7 cellular contexts compared by ENCODE assay signal in the genomic region with DNA sequence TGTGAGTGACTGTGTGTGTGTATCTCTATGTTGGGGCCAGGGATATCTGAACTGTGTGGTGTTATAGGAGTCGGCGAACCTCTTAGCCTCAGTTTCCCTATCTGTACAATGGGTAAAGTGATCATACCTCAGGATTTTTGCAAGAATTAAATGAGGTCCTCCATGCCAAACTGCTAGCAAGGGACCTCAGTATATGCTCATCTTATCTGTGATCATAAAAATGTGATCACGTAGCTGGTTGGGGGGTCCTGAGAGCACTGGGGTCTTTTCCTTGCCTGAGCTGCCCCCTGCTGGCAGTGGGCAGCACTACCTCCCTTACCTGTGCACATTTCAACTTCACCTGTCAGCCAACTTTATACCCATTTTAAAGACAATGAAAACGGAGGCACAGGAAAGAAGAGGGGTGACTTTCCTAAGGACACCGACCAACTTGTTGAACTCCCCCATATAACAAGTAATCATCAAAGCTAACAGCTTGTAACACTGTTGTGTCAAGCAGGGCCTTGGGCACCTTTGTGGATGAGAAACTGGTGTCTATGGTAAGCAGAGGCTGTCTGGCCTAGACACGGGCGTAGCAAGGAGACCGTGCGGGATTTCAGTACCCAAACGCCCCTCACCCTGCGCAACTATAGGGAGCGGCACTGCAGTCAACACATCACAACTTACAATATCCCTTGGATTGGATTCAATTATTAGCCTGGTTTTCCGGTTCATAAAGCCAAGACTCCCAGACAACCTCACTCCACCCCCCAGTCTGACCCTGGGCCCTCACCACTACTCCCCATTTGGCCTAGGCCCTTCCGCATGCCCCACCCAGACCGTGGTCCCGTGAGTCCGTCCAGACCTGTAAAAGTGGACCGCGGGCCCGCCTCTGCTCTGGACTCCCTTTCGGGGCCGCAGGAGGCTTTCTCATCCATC. TPM values are rescaled to one million over a fixed set of nuclear protein-coding genes. Genes with fewer than 3 reads are reported as not detected.
DNase-seq lines count a peak whose midpoint lies in the region; ATAC-seq and TF ChIP-seq lines count a peak whose summit lies in the region.

No MANE protein-coding gene starts in this region.

- H3K27me3 Mint-ChIP-seq in activated B cell treated with CpG ODN at 0.5 μM for 24 hours, result no peaks in the 10 kb centered on the region

- peaks cover 22% of the 10 kb centered on the region for H3K4me1 Mint-ChIP-seq in activated B cell treated with CpG ODN at 0.5 μM for 24 hours

- ATAC-seq in activated B cell treated with CpG ODN at 0.5 μM for 24 hours (ENCODE audit: low read depth), result no peak
- no peak for ATAC-seq in GM21529 (IDR thresholded peaks at IDR 0.05; ENCODE audit: unreplicated experiment)

- H3K9me3 Mint-ChIP-seq in activated B cell treated with CpG ODN at 0.5 μM for 24 hours, result no peaks in the 10 kb centered on the region

- H3K27ac ChIP-seq in muscle layer of duodenum (ENCODE audit: low read length), result peak overlapping the region; percentile 91

- intact Hi-C loops in activated B cell treated with CpG ODN at 0.5 μM for 24 hours (cut with micrococcal nuclease), result loop anchor here (1.0 kb wide), 2 partner anchors 49 to 71 kb away; no protein-coding TSS in a partner anchor

- H3K27ac Mint-ChIP-seq in activated B cell treated with CpG ODN at 0.5 μM for 24 hours, result peak overlapping the region; percentile 69

- in situ Hi-C loops in G401 (cut with HindIII; ENCODE audit: low sequenced_read_pairs), result no loop called here
- in situ Hi-C loops in KBM-7 (cut with MboI; ENCODE audit: low pct_unique_long_range_greater_than_20kb, low sequenced_read_pairs), result no loop called here

- H3K9me3 ChIP-seq in muscle layer of duodenum (ENCODE audit: control insufficient read depth in 1 of 2, low read length in 2 of 2), result no peaks in the 10 kb centered on the region

- CTCF ChIA-PET in activated B cell treated with CpG ODN at 0.5 μM for 24 hours (lab: Charles Lee), result interaction anchor here (1.0 to 3.8 kb wide), 14 partner anchors 10 to 199 kb away, joined by 3 to 27 read pairs (median 6); a partner anchor contains a TSS

- H3K36me3 Mint-ChIP-seq in activated B cell treated with CpG ODN at 0.5 μM for 24 hours (ENCODE audit: low read depth), result peaks cover 20% of the 10 kb centered on the region

- DNase-seq in G401 (ENCODE audit: low spot score) (peak; percentile 23), KBM-7 (peak; percentile 53), activated B cell treated with CpG ODN at 0.5 μM for 24 hours (peak; percentile 27), epithelial cell of proximal tubule (ENCODE audit: low read depth) (peak; percentile 4)
- DNase-seq in stimulated activated naive CD4-positive, alpha-beta T cell treated with Interleukin-2 at 50 U/mL for 16 hours (lab: John Stamatoyannopoulos, UW), result no peak

- H3K4me3 Mint-ChIP-seq in activated B cell treated with CpG ODN at 0.5 μM for 24 hours, result peak overlapping the region; percentile 90

- POLR2A ChIA-PET in activated B cell treated with CpG ODN at 0.5 μM for 24 hours (lab: Charles Lee), result interaction anchor here (0.6 to 2.4 kb wide), 13 partner anchors 10 to 199 kb away, joined by 3 to 63 read pairs (median 11); a partner anchor contains a TSS

- H3K4me1 ChIP-seq in muscle layer of duodenum (ENCODE audit: control insufficient read depth in 1 of 2, insufficient read depth in 2 of 2, low read length in 2 of 2), result peaks cover 0 to 15% of the 10 kb centered on the region in 2 donors

- H3K4me3 ChIP-seq in epithelial cell of proximal tubule (ENCODE audit: low read depth, low read length) (peak overlapping the region; percentile 95), muscle layer of duodenum (ENCODE audit: low read depth in 1 of 2, low read length in 2 of 2) (peak overlapping the region; percentile 71 to 88)

- H3K36me3 ChIP-seq in muscle layer of duodenum (ENCODE audit: control insufficient read depth in 1 of 2, insufficient read depth in 2 of 2, low read length in 2 of 2), result peaks cover 10 to 26% of the 10 kb centered on the region in 2 donors

- TF ChIP-seq CTCF in activated B cell treated with CpG ODN at 0.5 μM for 24 hours (IDR thresholded peaks at IDR 0.05) (peak; percentile 59), epithelial cell of proximal tubule (conservative IDR thresholded peaks at IDR 0.05; ENCODE audit: low read depth, low read length) (peak; percentile 90)

- no peaks in the 10 kb centered on the region for H3K27me3 ChIP-seq in muscle layer of duodenum (ENCODE audit: low read depth, low read length)

RNA-seq across cellular contexts. Expression of a gene that starts 1.2 kb away (rescaled TPM):
- 140 and 160 TPM in 2 replicates for total RNA-seq in G401 (2014; rRNA removed; shearing (Covaris generic))
- total RNA-seq in activated B cell treated with CpG ODN at 0.5 μM for 24 hours (62.2 and 63.3 TPM in 2 replicates), epithelial cell of proximal tubule (88.8 and 106 TPM in 2 replicates)

RNA-seq across cellular contexts. Expression of a gene that starts 12.4 kb away (rescaled TPM):
- total RNA-seq in G401 (2014; rRNA removed; shearing (Covaris generic)), result 10.2 and 13.7 TPM in 2 replicates
- total RNA-seq in activated B cell treated with CpG ODN at 0.5 μM for 24 hours (8.5 and 9.1 TPM in 2 replicates), epithelial cell of proximal tubule (3.5 and 3.6 TPM in 2 replicates)

RNA-seq across cellular contexts. Expression of a gene that starts 31.4 kb away (rescaled TPM):
- 42.5 and 55.8 TPM in 2 replicates for total RNA-seq in G401 (2014; rRNA removed; shearing (Covaris generic))
- total RNA-seq in activated B cell treated with CpG ODN at 0.5 μM for 24 hours (30.5 and 38.8 TPM in 2 replicates), epithelial cell of proximal tubule (20.0 and 43.6 TPM in 2 replicates)

RNA-seq across cellular contexts. Expression of a gene that starts 40.4 kb away (rescaled TPM):
- total RNA-seq in G401 (2014; rRNA removed; shearing (Covaris generic)), result 129 and 148 TPM in 2 replicates
- total RNA-seq in activated B cell treated with CpG ODN at 0.5 μM for 24 hours (62.6 and 74.3 TPM in 2 replicates), epithelial cell of proximal tubule (85.3 TPM in 2 replicates)

RNA-seq across cellular contexts. Expression of a gene that starts 58.2 kb away (rescaled TPM):
- not detected in 2 replicates for total RNA-seq in G401 (2014; rRNA removed; shearing (Covaris generic))
- not detected in 2 replicates for total RNA-seq in activated B cell treated with CpG ODN at 0.5 μM for 24 hours
- not detected in 2 replicates for total RNA-seq in epithelial cell of proximal tubule
